In genomic region chr21:14870841-14871126, GRCh38 we compare ENCODE assay signal across 19 cellular contexts.
DNase-seq lines count a peak whose midpoint lies in the region; ATAC-seq, FAIRE-seq and TF ChIP-seq lines count a peak whose summit lies in the region.
"Had no signal": no experiment of that assay in that cellular context is flagged by ENCODE, and none has a peak within 500 bp of the region (broad histone marks: within the 10 kb centered on the region; RNA-seq: fewer than 3 reads in every experiment).

No MANE protein-coding gene starts in this region.

- H3K27me3 ChIP-seq in GM12878 (replicated peaks in 1 of 2; ENCODE audit: control insufficient read depth in 2 of 2, insufficient read depth in 2 of 2, low read length in 1 of 2): no peaks in the 10 kb centered on the region
- H3K27me3 ChIP-seq: gastrocnemius medialis, stomach, vagina had no signal

- peak; percentile 12 for ATAC-seq in GM21381 (IDR thresholded peaks at IDR 0.05; ENCODE audit: unreplicated experiment)
- ATAC-seq in HG02943 (IDR thresholded peaks at IDR 0.05; ENCODE audit: low read depth, unreplicated experiment): peak; percentile 12
- peak; percentile 22 for ATAC-seq in GM12878
- ATAC-seq: A549, gastrocnemius medialis, left cardiac atrium, right cardiac atrium had no signal

- no peaks in the 10 kb centered on the region for H3K9me3 Mint-ChIP-seq in Calu3 (ENCODE audit: low read depth, unreplicated experiment)

- intact Hi-C loops in Calu3 (cut with micrococcal nuclease; ENCODE audit: unreplicated experiment): no loop called here
- intact Hi-C loops in GM12878 (cut with micrococcal nuclease; ENCODE audit: unreplicated experiment): loop anchor here (10.0 kb wide), 1 partner anchor 326 kb away; the partner anchor contains the start of gene SAMSN1

- DNase-seq in Calu3: no peak
- DNase-seq in GM12878 (ENCODE audit: low read depth, low spot score): no peak
- no peak for DNase-seq in NCI-H82 treated with DMSO at 0.1 percent for 48 hours (lab: John Stamatoyannopoulos, UW; ENCODE audit: unreplicated experiment)
- no peak for DNase-seq in NCI-H2081 treated with DMSO at 0.1 percent for 48 hours (lab: John Stamatoyannopoulos, UW)
- DNase-seq in cerebellar cortex (ENCODE audit: low spot score): no peak
- DNase-seq in activated CD8-positive, alpha-beta memory T cell treated with anti-CD3 and anti-CD28 coated beads, Interleukin-2, amount 50 U/mL, for 4 hours: no peak
- DNase-seq: activated naive CD4-positive, alpha-beta T cell treated with anti-CD3 and anti-CD28 coated beads, Interleukin-2, amount 50 U/mL, for 16 hours; CD4-positive, CD25-positive, alpha-beta regulatory T cell; gastrocnemius medialis; HCEC 1CT; left cardiac atrium; NCI-H2081; NCI-H748 treated with DMSO at 0.1 percent for 48 hours; right cardiac atrium; stomach had no signal

- no peak for TF ChIP-seq POLR2A in GM12878 (IDR thresholded peaks at IDR 0.05; ENCODE audit: low read depth, low read length)

- no peak overlapping the region for H3K9ac ChIP-seq in GM12878 (ENCODE audit: control insufficient read depth, insufficient read depth, low read length)

- no peak overlapping the region for H2AFZ ChIP-seq in GM12878 (ENCODE audit: control insufficient read depth, low read depth, low read length)

- H3K36me3 Mint-ChIP-seq in Calu3 (ENCODE audit: insufficient read depth, unreplicated experiment): no peaks in the 10 kb centered on the region
- H3K36me3 Mint-ChIP-seq: CD4-positive, CD25-positive, alpha-beta regulatory T cell had no signal

- no peaks in the 10 kb centered on the region for H3K79me2 ChIP-seq in GM12878 (ENCODE audit: control insufficient read depth, insufficient read depth, low read length)

- POLR2A ChIA-PET in GM12878 (lab: Charles Lee): interaction anchor here (1.0 kb wide), 1 partner anchor 181 kb away, joined by 3 read pairs; no protein-coding TSS in a partner anchor

- FAIRE-seq in GM12878 (lab: Jason Lieb, UNC): no peak
- FAIRE-seq: A549 had no signal

- peak overlapping the region; percentile 50 for H3K4me3 Mint-ChIP-seq in Calu3 (ENCODE audit: low read depth, unreplicated experiment)
- H3K4me3 Mint-ChIP-seq: CD4-positive, CD25-positive, alpha-beta regulatory T cell had no signal

- SMC1A ChIA-PET in GM12878 (lab: Charles Lee; ENCODE audit: uncharacterized antibody, unreplicated experiment): interaction anchor here (0.9 to 3.4 kb wide), 3 partner anchors 10 to 188 kb away, joined by 3 to 10 read pairs (median 4); no protein-coding TSS in a partner anchor

- H4K20me1 ChIP-seq in GM12878 (ENCODE audit: control insufficient read depth, insufficient read depth): no peaks in the 10 kb centered on the region

- peak overlapping the region; percentile 79 for H3K27ac Mint-ChIP-seq in Calu3 (ENCODE audit: unreplicated experiment)
- H3K27ac Mint-ChIP-seq: CD4-positive, CD25-positive, alpha-beta regulatory T cell had no signal

- H3K4me2 ChIP-seq in GM12878 (ENCODE audit: control insufficient read depth, insufficient read depth): peak overlapping the region; percentile 45
- H3K4me2 ChIP-seq: A549 had no signal

- CTCF ChIA-PET in Calu3 (lab: Charles Lee): no interaction called here
- CTCF ChIA-PET in GM12878 (lab: Yijun Ruan, JAX): no interaction called here

- RAD21 ChIA-PET in GM12878 (lab: Charles Lee; ENCODE audit: unreplicated experiment): interaction anchor here (0.8 to 2.5 kb wide), 2 partner anchors 14 to 186 kb away, joined by 3 to 7 read pairs; no protein-coding TSS in a partner anchor

- no peak for TF ChIP-seq RAD21 in GM12878 (IDR thresholded peaks at IDR 0.05; ENCODE audit: insufficient read depth, low read depth, low read length)

- TF ChIP-seq CTCF in Calu3 (IDR thresholded peaks at IDR 0.05; ENCODE audit: unreplicated experiment): no peak
- no peak for TF ChIP-seq CTCF in GM12878 (IDR thresholded peaks at IDR 0.05 in 2 of 3, conservative IDR thresholded peaks at IDR 0.05 in 1 of 3; ENCODE audit: control insufficient read depth in 2 of 3, extremely low read depth in 1 of 3, insufficient read depth in 1 of 3, low read depth in 3 of 3, low read length in 3 of 3)

- no peaks in the 10 kb centered on the region for H3K9me3 ChIP-seq in GM12878 (replicated peaks; ENCODE audit: control insufficient read depth, insufficient read depth, low read length)
- H3K9me3 ChIP-seq: A549, gastrocnemius medialis, stomach, vagina had no signal

- H3K27ac ChIP-seq in GM12878 (ENCODE audit: control insufficient read depth, insufficient read depth): 0 out of 2 replicates have a peak overlapping the region, but pooled peaks have one; percentile 4
- H3K27ac ChIP-seq: A549, gastrocnemius medialis, stomach, vagina had no signal

- no peak for TF ChIP-seq EP300 in GM12878 (IDR thresholded peaks at IDR 0.05; ENCODE audit: borderline replicate concordance in 1 of 2, control insufficient read depth in 1 of 2, low read depth in 2 of 2, low read length in 2 of 2)

- 39% methylated on average over 2 of the region's 2 CpGs for WGBS in GM12878 (ENCODE audit: insufficient coverage, insufficient replicate concordance, low lambda C conversion rate, missing lambda C conversion rate)

- H3K4me1 ChIP-seq in GM12878 (ENCODE audit: control insufficient read depth, insufficient read depth, low read length): peaks cover 27% of the 10 kb centered on the region

- no peaks in the 10 kb centered on the region for H3K36me3 ChIP-seq in GM12878 (ENCODE audit: control insufficient read depth in 2 of 2, insufficient read depth in 2 of 2, low read length in 1 of 2)
- H3K36me3 ChIP-seq: gastrocnemius medialis, stomach, vagina had no signal

- no peaks in the 10 kb centered on the region for H3K27me3 Mint-ChIP-seq in Calu3 (ENCODE audit: unreplicated experiment)

- in situ Hi-C loops in GM12878 (cut with MboI): loop anchor here (25.0 kb wide), 2 partner anchors 617 to 867 kb away; partner anchors contain the start of gene USP25

- peak overlapping the region; percentile 12; the same call in 1 of the 2 replicates for H3K4me3 ChIP-seq in GM12878
- H3K4me3 ChIP-seq: A549, gastrocnemius medialis, stomach, vagina had no signal

- H3K4me1 Mint-ChIP-seq in Calu3 (ENCODE audit: low read depth, unreplicated experiment): peaks cover 73% of the 10 kb centered on the region

- BruUV-seq in Calu3 (replicated peaks; lab: Mats Ljungman, UMichigan): no TSS peak
- no TSS peak for BruUV-seq in GM12878 (replicated peaks; lab: Mats Ljungman, UMichigan)

TF ChIP-seq in GM12878, 131 proteins besides CTCF, POLR2A, EP300 and RAD21 (continues in another document):
- no peak for TF ChIP-seq NR2C2 (IDR thresholded peaks at IDR 0.05; ENCODE audit: borderline replicate concordance, control insufficient read depth, insufficient read length, low read depth)
- no peak for TF ChIP-seq BCLAF1 (IDR thresholded peaks at IDR 0.05)
- no peak for TF ChIP-seq CREB1 (IDR thresholded peaks at IDR 0.05; ENCODE audit: low read depth)
- no peak for TF ChIP-seq ZNF384 (IDR thresholded peaks at IDR 0.05; ENCODE audit: borderline replicate concordance, low read depth, low read length)
- TF ChIP-seq MTA3 (IDR thresholded peaks at IDR 0.05; ENCODE audit: borderline replicate concordance, low read length): no peak
- TF ChIP-seq MYB (IDR thresholded peaks at IDR 0.05; ENCODE audit: borderline replicate concordance, low read depth, low read length): no peak
- TF ChIP-seq ZNF687 (IDR thresholded peaks at IDR 0.05): no peak
- TF ChIP-seq FOXM1 (IDR thresholded peaks at IDR 0.05; ENCODE audit: low read depth, low read length): no peak
